In genomic region chr14:50956421-50956820, GRCh38 we compare ENCODE assay signal across 3 cellular contexts. TPM values are rescaled to one million over a fixed set of nuclear protein-coding genes. Genes with fewer than 3 reads are reported as not detected.
"Had no signal": no experiment of that assay in that cellular context is flagged by ENCODE, and none has a peak within 500 bp of the region (broad histone marks: within the 10 kb centered on the region; RNA-seq: fewer than 3 reads in every experiment).

No MANE protein-coding gene starts in this region.

RNA-seq across cellular contexts. Expression of gene PYGL, which starts 12.1 kb away (rescaled TPM):
- total RNA-seq: activated CD4-positive, alpha-beta T cell treated with anti-CD3 and anti-CD28 coated beads, Interleukin-2, amount 10 ng/mL, durations not matched to agents 7 days and 5 days; activated CD8-positive, alpha-beta T cell treated with anti-CD3 and anti-CD28 coated beads, Interleukin-2, amount 10 ng/mL, durations not matched to agents 7 days and 5 days; T-helper 1 cell treated with Interleukin-12 subunit alpha and Interleukin-12 subunit beta and Interleukin-4 antibody, amounts not matched to agents 30 ng/mL and 1 ng/mL, for 36 hours had no signal
